Comparison of ENCODE assay signal across 18 cellular contexts in the genomic region with DNA sequence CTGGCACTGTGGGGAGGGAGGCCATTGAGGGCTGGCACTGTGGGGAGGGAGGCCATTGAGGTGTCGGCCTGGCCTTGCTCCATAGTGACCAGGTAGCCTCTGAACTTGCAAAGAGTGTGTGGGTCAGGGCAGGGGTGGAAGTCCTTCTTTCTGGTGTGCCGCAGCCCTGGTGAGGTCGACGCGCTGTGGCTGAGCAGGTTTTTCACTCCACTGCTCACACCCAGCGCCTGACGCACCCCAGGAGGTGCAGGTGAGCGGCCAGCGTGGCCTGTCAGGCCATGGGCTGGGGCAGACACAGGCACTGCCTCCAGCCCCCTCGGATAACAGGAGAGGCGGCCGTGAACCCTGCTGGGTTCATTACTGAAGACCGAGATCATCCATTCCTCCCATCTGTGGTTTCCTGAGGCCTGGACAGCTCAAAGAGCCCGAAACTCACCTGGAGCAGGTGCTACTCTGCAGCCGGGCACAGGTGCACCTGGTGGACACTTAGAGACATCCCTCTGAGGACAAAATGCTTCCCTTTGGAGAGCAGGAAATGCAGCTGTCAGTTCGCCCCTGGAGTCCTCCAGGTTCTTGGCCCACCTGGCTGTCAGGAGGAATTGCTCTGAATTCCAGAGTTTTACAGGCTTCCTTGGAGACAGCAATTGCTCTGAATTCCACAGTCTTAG. TPM values are rescaled to one million over a fixed set of nuclear protein-coding genes. Genes with fewer than 3 reads are reported as not detected.
A peak's percentile ranks its signal among the peaks of the same experiment; 100 is the strongest.
DNase-seq lines count a peak whose midpoint lies in the region; ATAC-seq and TF ChIP-seq lines count a peak whose summit lies in the region.
"Had no signal": no experiment of that assay in that cellular context is flagged by ENCODE, and none has a peak within 500 bp of the region (broad histone marks: within the 10 kb centered on the region; RNA-seq: fewer than 3 reads in every experiment).

No MANE protein-coding gene starts in this region.

- no peaks in the 10 kb centered on the region for H4K20me1 ChIP-seq in mammary epithelial cell (ENCODE audit: insufficient read depth, low read length)

- no peak overlapping the region for H3K4me3 Mint-ChIP-seq in glutamatergic neuron (ENCODE audit: unreplicated experiment)
- no peak overlapping the region for H3K4me3 Mint-ChIP-seq in naive thymus-derived CD4-positive, alpha-beta T cell
- H3K4me3 Mint-ChIP-seq: activated CD4-positive, alpha-beta T cell treated with anti-CD3 and anti-CD28 coated beads, Interleukin-2, amount 10 ng/mL, durations not matched to agents 7 days and 5 days; CD8-positive, alpha-beta T cell; type B pancreatic cell had no signal

- 100% methylated on average over 2 of the region's 16 CpGs for WGBS in esophagus muscularis mucosa
- 81% methylated on average over 12 of the region's 16 CpGs for WGBS in mammary epithelial cell (ENCODE audit: low coverage, missing lambda C conversion rate)

- in situ Hi-C loops in mammary epithelial cell (cut with MboI; ENCODE audit: low sequenced_read_pairs in 2 of 2), result no loop called here

- DNase-seq in COLO668 (lab: John Stamatoyannopoulos, UW; ENCODE audit: unreplicated experiment) (peak; percentile 90), DMS79 treated with DMSO at 0.1 percent for 48 hours (lab: John Stamatoyannopoulos, UW) (peak; percentile 29), NCI-H2196 treated with DMSO at 0.1 percent for 48 hours (lab: John Stamatoyannopoulos, UW; ENCODE audit: unreplicated experiment) (peak; percentile 68), glutamatergic neuron (peak; percentile 4), COLO829 (ENCODE audit: low spot score) (no peak), esophagus muscularis mucosa (ENCODE audit: extremely low spot score) (no peak), mammary epithelial cell (no peak)
- DNase-seq in naive thymus-derived CD4-positive, alpha-beta T cell, result no peak
- DNase-seq: activated CD4-positive, alpha-beta T cell treated with anti-CD3 and anti-CD28 coated beads, Interleukin-2, amount 10 ng/mL, durations not matched to agents 7 days and 5 days; activated effector memory CD4-positive, alpha-beta T cell treated with anti-CD3 and anti-CD28 coated beads, Interleukin-2, amount 50 U/mL, for 16 hours; CD8-positive, alpha-beta T cell; NCI-H524; nucleus accumbens; retina; SHP77 treated with DMSO at 0.1 percent for 48 hours; stimulated activated CD4-positive, alpha-beta T cell treated with anti-CD3 and anti-CD28 coated beads, Interleukin-4, amount 100 ng/mL, for 4 hours had no signal

- no peak overlapping the region for H2AFZ ChIP-seq in mammary epithelial cell (ENCODE audit: low read depth, low read length)

- dilution Hi-C loops in mammary epithelial cell (cut with HindIII; ENCODE audit: low sequenced_read_pairs), result no loop called here

- H3K27ac ChIP-seq in esophagus muscularis mucosa (replicated peaks in 1 of 4), result no peak overlapping the region
- no peak overlapping the region for H3K27ac ChIP-seq in mammary epithelial cell (ENCODE audit: insufficient read depth, low read depth, low read length)
- H3K27ac ChIP-seq in naive thymus-derived CD4-positive, alpha-beta T cell (ENCODE audit: low read depth, low read length), result no peak overlapping the region
- H3K27ac ChIP-seq: heart left ventricle had no signal

- peaks cover 0 to 70% (median 6%) of the 10 kb centered on the region in 4 donors for H3K27me3 ChIP-seq in esophagus muscularis mucosa
- H3K27me3 ChIP-seq in mammary epithelial cell (ENCODE audit: insufficient read depth, low read length), result peaks cover 5% of the 10 kb centered on the region
- H3K27me3 ChIP-seq in naive thymus-derived CD4-positive, alpha-beta T cell (ENCODE audit: control insufficient read depth in 2 of 2, insufficient read depth in 2 of 2, low read length in 2 of 2), result no peaks in the 10 kb centered on the region

- H3K36me3 ChIP-seq in esophagus muscularis mucosa (no peaks in the 10 kb centered on the region), mammary epithelial cell (ENCODE audit: insufficient read depth, low read length) (no peaks in the 10 kb centered on the region)
- no peaks in the 10 kb centered on the region for H3K36me3 ChIP-seq in naive thymus-derived CD4-positive, alpha-beta T cell (ENCODE audit: control insufficient read depth in 2 of 3, insufficient read depth in 3 of 3, low read length in 3 of 3)
- H3K36me3 ChIP-seq: heart left ventricle had no signal

- POLR2A ChIA-PET in naive thymus-derived CD4-positive, alpha-beta T cell (lab: Charles Lee), result no interaction called here

- peaks cover 5% of the 10 kb centered on the region for H3K9me3 Mint-ChIP-seq in glutamatergic neuron (ENCODE audit: unreplicated experiment)
- H3K9me3 Mint-ChIP-seq in naive thymus-derived CD4-positive, alpha-beta T cell, result no peaks in the 10 kb centered on the region
- H3K9me3 Mint-ChIP-seq: activated CD4-positive, alpha-beta T cell treated with anti-CD3 and anti-CD28 coated beads, Interleukin-2, amount 10 ng/mL, durations not matched to agents 7 days and 5 days; CD8-positive, alpha-beta T cell; type B pancreatic cell had no signal

- peaks cover 6% of the 10 kb centered on the region for H3K36me3 Mint-ChIP-seq in glutamatergic neuron (ENCODE audit: unreplicated experiment)
- no peaks in the 10 kb centered on the region for H3K36me3 Mint-ChIP-seq in naive thymus-derived CD4-positive, alpha-beta T cell
- H3K36me3 Mint-ChIP-seq: CD8-positive, alpha-beta T cell; type B pancreatic cell had no signal

- H3K27ac Mint-ChIP-seq in glutamatergic neuron (ENCODE audit: unreplicated experiment), result no peak overlapping the region
- H3K27ac Mint-ChIP-seq in naive thymus-derived CD4-positive, alpha-beta T cell, result no peak overlapping the region
- H3K27ac Mint-ChIP-seq: activated CD4-positive, alpha-beta T cell treated with anti-CD3 and anti-CD28 coated beads, Interleukin-2, amount 10 ng/mL, durations not matched to agents 7 days and 5 days; CD8-positive, alpha-beta T cell; type B pancreatic cell had no signal

- H3K9ac ChIP-seq in mammary epithelial cell (ENCODE audit: insufficient read depth, low read length), result no peak overlapping the region

- TF ChIP-seq CTCF in glutamatergic neuron (IDR thresholded peaks at IDR 0.05; ENCODE audit: partially characterized antibody, unreplicated experiment), result no peak
- TF ChIP-seq CTCF in esophagus muscularis mucosa (IDR thresholded peaks at IDR 0.05), result no peak
- TF ChIP-seq CTCF in mammary epithelial cell (conservative IDR thresholded peaks at IDR 0.05 in 1 of 2, IDR thresholded peaks at IDR 0.05 in 1 of 2; ENCODE audit: extremely low read depth in 1 of 2, insufficient read depth in 1 of 2, low read depth in 1 of 2, low read length in 2 of 2), result no peak

- H3K9me3 ChIP-seq in esophagus muscularis mucosa (no peaks in the 10 kb centered on the region), mammary epithelial cell (replicated peaks; ENCODE audit: insufficient read depth, low read length) (no peaks in the 10 kb centered on the region)
- H3K9me3 ChIP-seq in naive thymus-derived CD4-positive, alpha-beta T cell (ENCODE audit: control insufficient read depth in 2 of 3, low read length in 3 of 3), result no peaks in the 10 kb centered on the region
- H3K9me3 ChIP-seq: heart left ventricle had no signal

- BruUV-seq in mammary epithelial cell (replicated peaks; lab: Mats Ljungman, UMichigan), result no TSS peak

- no peak overlapping the region for H3K4me2 ChIP-seq in mammary epithelial cell (ENCODE audit: insufficient read depth, low read depth, low read length)

- no peaks in the 10 kb centered on the region for H3K79me2 ChIP-seq in mammary epithelial cell (ENCODE audit: insufficient read depth, low read length)

- H3K4me1 Mint-ChIP-seq in glutamatergic neuron (ENCODE audit: low read depth, unreplicated experiment), result peaks cover 21% of the 10 kb centered on the region
- H3K4me1 Mint-ChIP-seq in naive thymus-derived CD4-positive, alpha-beta T cell, result no peaks in the 10 kb centered on the region
- H3K4me1 Mint-ChIP-seq: activated CD4-positive, alpha-beta T cell treated with anti-CD3 and anti-CD28 coated beads, Interleukin-2, amount 10 ng/mL, durations not matched to agents 7 days and 5 days had no signal

- intact Hi-C loops in esophagus muscularis mucosa (cut with DNase I), result no loop called here
- intact Hi-C loops in mammary epithelial cell (cut with micrococcal nuclease), result loop anchor here (5.0 kb wide), 1 partner anchor 95 kb away; no protein-coding TSS in a partner anchor
- intact Hi-C loops in naive thymus-derived CD4-positive, alpha-beta T cell (cut with micrococcal nuclease), result no loop called here

- H3K4me3 ChIP-seq in esophagus muscularis mucosa (no peak overlapping the region), mammary epithelial cell (replicated peaks in 1 of 3; ENCODE audit: insufficient read depth in 1 of 3, low read depth in 2 of 3, low read length in 3 of 3) (no peak overlapping the region)
- H3K4me3 ChIP-seq in naive thymus-derived CD4-positive, alpha-beta T cell (ENCODE audit: low read length), result no peak overlapping the region
- H3K4me3 ChIP-seq: heart left ventricle had no signal

- peaks cover 14% of the 10 kb centered on the region for H3K27me3 Mint-ChIP-seq in glutamatergic neuron (ENCODE audit: unreplicated experiment)
- peaks cover 0 to 15% (median 9%) of the 10 kb centered on the region in 5 donors for H3K27me3 Mint-ChIP-seq in naive thymus-derived CD4-positive, alpha-beta T cell
- H3K27me3 Mint-ChIP-seq: activated CD4-positive, alpha-beta T cell treated with anti-CD3 and anti-CD28 coated beads, Interleukin-2, amount 10 ng/mL, durations not matched to agents 7 days and 5 days had no signal

- TF ChIP-seq EP300 in esophagus muscularis mucosa (IDR thresholded peaks at IDR 0.05), result no peak

- H3K4me1 ChIP-seq in esophagus muscularis mucosa (no peaks in the 10 kb centered on the region), mammary epithelial cell (ENCODE audit: insufficient read depth, low read length) (no peaks in the 10 kb centered on the region)
- H3K4me1 ChIP-seq in naive thymus-derived CD4-positive, alpha-beta T cell (ENCODE audit: control insufficient read depth in 2 of 2, insufficient read depth in 2 of 2, low read length in 2 of 2), result no peaks in the 10 kb centered on the region
- H3K4me1 ChIP-seq: heart left ventricle had no signal

- TF ChIP-seq POLR2A in esophagus muscularis mucosa (IDR thresholded peaks at IDR 0.05; ENCODE audit: low read depth), result no peak

- CTCF ChIA-PET in mammary epithelial cell (lab: Charles Lee; ENCODE audit: low non-redundant PET), result no interaction called here
- CTCF ChIA-PET in naive thymus-derived CD4-positive, alpha-beta T cell (lab: Charles Lee), result no interaction called here

- ATAC-seq in naive thymus-derived CD4-positive, alpha-beta T cell, result no peak
- ATAC-seq: CD8-positive, alpha-beta T cell; heart left ventricle had no signal

RNA-seq across cellular contexts. Expression of a gene that starts 32.4 kb away (rescaled TPM):
- total RNA-seq in glutamatergic neuron (ENCODE audit: unreplicated experiment), result 0.81 TPM
- not detected for total RNA-seq in esophagus muscularis mucosa
- not detected for total RNA-seq in mammary epithelial cell
- not detected for polyA plus RNA-seq in mammary epithelial cell
- polyA minus RNA-seq in mammary epithelial cell, result not detected
- under 1 TPM in 2 of 5 experiments, not detected in 3; 0.15 to 0.21 TPM for total RNA-seq in naive thymus-derived CD4-positive, alpha-beta T cell
- polyA plus RNA-seq in naive thymus-derived CD4-positive, alpha-beta T cell, result not detected
- total RNA-seq: activated CD4-positive, alpha-beta T cell treated with anti-CD3 and anti-CD28 coated beads, Interleukin-2, amount 10 ng/mL, durations not matched to agents 7 days and 5 days; heart left ventricle had no signal
- polyA plus RNA-seq: heart left ventricle had no signal

RNA-seq across cellular contexts. Expression of a gene that starts 53.9 kb away (rescaled TPM):
- total RNA-seq in glutamatergic neuron (ENCODE audit: unreplicated experiment), result 16.0 TPM
- total RNA-seq in esophagus muscularis mucosa, result 10 to 100 TPM; 33.6 to 77.6 (median 59.4) TPM
- 10 to 100 TPM; 33.8 to 49.8 TPM for total RNA-seq in mammary epithelial cell
- 27.9 TPM for polyA plus RNA-seq in mammary epithelial cell
- 25.5 TPM for polyA minus RNA-seq in mammary epithelial cell
- 10 to 100 TPM; 16.4 to 55.3 (median 41.3) TPM for total RNA-seq in naive thymus-derived CD4-positive, alpha-beta T cell
- 10 to 100 TPM; 42.2 to 61.8 TPM for polyA plus RNA-seq in naive thymus-derived CD4-positive, alpha-beta T cell

Comparison
In these comparisons a context has a peak if more than half of its experiments do, and no peak if none do; other contexts are left out.
1. DNase-seq: peak in COLO668 (single experiment), DMS79 treated with DMSO at 0.1 percent for 48 hours (single experiment), NCI-H2196 treated with DMSO at 0.1 percent for 48 hours (single experiment) and glutamatergic neuron (single experiment); none in COLO829 (single experiment), esophagus muscularis mucosa (single experiment), mammary epithelial cell (single experiment) and naive thymus-derived CD4-positive, alpha-beta T cell (0 of 9).